27 cellular contexts compared by ENCODE assay signal in the genomic region with DNA sequence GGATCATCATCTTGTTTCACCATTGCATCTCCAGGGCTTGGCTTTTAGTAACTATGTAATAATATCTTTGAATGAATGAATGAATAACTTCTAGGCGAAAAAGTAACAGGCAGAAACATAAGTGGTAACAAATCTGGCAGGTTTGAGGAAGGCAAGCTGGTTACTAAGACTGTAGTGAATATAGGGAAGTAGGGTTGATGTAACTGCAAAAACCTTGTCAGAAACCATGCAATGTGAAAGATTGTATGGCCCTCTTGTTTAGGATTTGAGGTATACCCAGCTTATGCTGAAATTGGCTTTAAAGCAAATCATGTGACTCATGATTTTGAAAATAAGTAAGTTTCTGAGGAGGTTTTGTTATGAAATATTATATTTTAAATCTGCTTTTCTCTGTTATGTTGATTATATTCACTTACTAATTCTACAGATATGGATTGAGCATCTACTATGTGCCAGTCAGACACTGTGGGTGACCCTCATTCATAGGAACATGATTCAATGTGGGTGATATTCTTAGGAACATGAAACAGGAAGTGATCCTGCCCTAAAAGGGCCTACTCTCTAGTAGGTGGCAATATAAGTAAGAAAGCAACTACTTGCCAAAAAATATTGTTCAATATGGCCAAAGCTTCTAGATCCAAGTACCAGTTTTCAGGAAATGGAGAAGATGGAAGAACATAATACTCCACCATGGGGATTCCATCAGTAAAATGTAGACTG.
A peak's percentile ranks its signal among the peaks of the same experiment; 100 is the strongest.
DNase-seq lines count a peak whose midpoint lies in the region; ATAC-seq and TF ChIP-seq lines count a peak whose summit lies in the region.
"Had no signal": no experiment of that assay in that cellular context is flagged by ENCODE, and none has a peak within 500 bp of the region (broad histone marks: within the 10 kb centered on the region; RNA-seq: fewer than 3 reads in every experiment).

No MANE protein-coding gene starts in this region.

- intact Hi-C loops in CD4-positive, alpha-beta T cell (cut with DNase I, micrococcal nuclease), result no loop called here

- H3K36me3 Mint-ChIP-seq in stimulated activated naive B cell treated with anti-CD40 and anti-IgM and Interleukin-4, amounts not matched to agents 10 μg/mL and 1 μg/mL and 100 μg/mL, for 72 hours, result no peaks in the 10 kb centered on the region
- no peaks in the 10 kb centered on the region for H3K36me3 Mint-ChIP-seq in CD4-positive, alpha-beta T cell (ENCODE audit: low read depth)
- H3K36me3 Mint-ChIP-seq: activated naive CD8-positive, alpha-beta T cell treated with anti-CD3 and anti-CD28 coated beads for 36 hours; IgD-negative memory B cell had no signal

- ATAC-seq in GM18867 (IDR thresholded peaks at IDR 0.05; ENCODE audit: unreplicated experiment) (peak; percentile 58), GM21786 (IDR thresholded peaks at IDR 0.05; ENCODE audit: unreplicated experiment) (peak; percentile 65)
- ATAC-seq in stimulated activated naive B cell treated with anti-CD40 and anti-IgM and Interleukin-4, amounts not matched to agents 10 μg/mL and 1 μg/mL and 100 μg/mL, for 72 hours (replicated peaks), result peak; percentile 99
- ATAC-seq in CD4-positive, alpha-beta T cell (ENCODE audit: poor library complexity), result no peak
- ATAC-seq: HCT116, left lobe of liver had no signal

- peak overlapping the region; percentile 84 for H3K27ac Mint-ChIP-seq in stimulated activated naive B cell treated with anti-CD40 and anti-IgM and Interleukin-4, amounts not matched to agents 10 μg/mL and 1 μg/mL and 100 μg/mL, for 72 hours
- no peak overlapping the region for H3K27ac Mint-ChIP-seq in CD4-positive, alpha-beta T cell
- H3K27ac Mint-ChIP-seq: activated naive CD8-positive, alpha-beta T cell treated with anti-CD3 and anti-CD28 coated beads for 36 hours; IgD-negative memory B cell; nephron had no signal

- TF ChIP-seq CTCF in CD4-positive, alpha-beta T cell (IDR thresholded peaks at IDR 0.05), result no peak

- no peak overlapping the region for H3K4me3 Mint-ChIP-seq in stimulated activated naive B cell treated with anti-CD40 and anti-IgM and Interleukin-4, amounts not matched to agents 10 μg/mL and 1 μg/mL and 100 μg/mL, for 72 hours
- no peak overlapping the region for H3K4me3 Mint-ChIP-seq in CD4-positive, alpha-beta T cell
- H3K4me3 Mint-ChIP-seq: activated naive CD8-positive, alpha-beta T cell treated with anti-CD3 and anti-CD28 coated beads for 36 hours; IgD-negative memory B cell; nephron had no signal

- H3K27me3 Mint-ChIP-seq in stimulated activated naive B cell treated with anti-CD40 and anti-IgM and Interleukin-4, amounts not matched to agents 10 μg/mL and 1 μg/mL and 100 μg/mL, for 72 hours, result peaks cover 0 to 6% of the 10 kb centered on the region in 2 donors
- peaks cover 5% of the 10 kb centered on the region for H3K27me3 Mint-ChIP-seq in CD4-positive, alpha-beta T cell
- H3K27me3 Mint-ChIP-seq: activated naive CD8-positive, alpha-beta T cell treated with anti-CD3 and anti-CD28 coated beads for 36 hours; IgD-negative memory B cell had no signal

- no peaks in the 10 kb centered on the region for H3K9me3 ChIP-seq in CD4-positive, alpha-beta T cell (ENCODE audit: control insufficient read depth, low read length)
- H3K9me3 ChIP-seq: BLaER1, transverse colon had no signal

- peaks cover 0 to 6% of the 10 kb centered on the region in 2 donors for H3K9me3 Mint-ChIP-seq in stimulated activated naive B cell treated with anti-CD40 and anti-IgM and Interleukin-4, amounts not matched to agents 10 μg/mL and 1 μg/mL and 100 μg/mL, for 72 hours
- H3K9me3 Mint-ChIP-seq in CD4-positive, alpha-beta T cell, result no peaks in the 10 kb centered on the region
- H3K9me3 Mint-ChIP-seq: activated naive CD8-positive, alpha-beta T cell treated with anti-CD3 and anti-CD28 coated beads for 36 hours; IgD-negative memory B cell; nephron had no signal

- H3K27ac ChIP-seq in CD4-positive, alpha-beta T cell (ENCODE audit: low read depth, low read length), result no peak overlapping the region
- H3K27ac ChIP-seq: BLaER1, transverse colon, WERI-Rb-1 had no signal

- peak; percentile 84 for DNase-seq in MV-4-11 (lab: John Stamatoyannopoulos, UW)
- peak; percentile 6 for DNase-seq in stimulated activated naive B cell treated with anti-CD40 and anti-IgM and Interleukin-4, amounts not matched to agents 10 μg/mL and 1 μg/mL and 100 μg/mL, for 72 hours
- no peak for DNase-seq in CD4-positive, alpha-beta T cell
- DNase-seq in T-helper 9 cell, result no peak
- DNase-seq in DMS53 (lab: John Stamatoyannopoulos, UW), result no peak
- DNase-seq: activated CD4-positive, alpha-beta T cell treated with anti-CD3 and anti-CD28 coated beads for 48 hours; activated gamma-delta T cell; activated naive CD8-positive, alpha-beta T cell treated with anti-CD3 and anti-CD28 coated beads for 36 hours; activated T-cell treated with anti-CD3 and anti-CD28 coated beads, Interleukin-2, amount 50 U/mL, for 1 hour; aorta; COR-L47; DMS79; NCI-H2029 treated with DMSO at 0.1 percent for 48 hours; NCI-H226; SIG-M5; stimulated activated CD4-positive, alpha-beta T cell treated with anti-CD3 and anti-CD28 coated beads, Interleukin-15, amount 100 ng/mL, for 24 hours; stimulated activated CD4-positive, alpha-beta T cell treated with anti-CD3 and anti-CD28 coated beads, Interleukin-4, amount 100 ng/mL, for 4 hours; T1000; transverse colon; WERI-Rb-1 had no signal

- peaks cover 9 to 12% of the 10 kb centered on the region in 2 donors for H3K4me1 Mint-ChIP-seq in stimulated activated naive B cell treated with anti-CD40 and anti-IgM and Interleukin-4, amounts not matched to agents 10 μg/mL and 1 μg/mL and 100 μg/mL, for 72 hours
- no peaks in the 10 kb centered on the region for H3K4me1 Mint-ChIP-seq in CD4-positive, alpha-beta T cell (ENCODE audit: low read depth)
- H3K4me1 Mint-ChIP-seq: activated naive CD8-positive, alpha-beta T cell treated with anti-CD3 and anti-CD28 coated beads for 36 hours; IgD-negative memory B cell had no signal

- no peaks in the 10 kb centered on the region for H3K27me3 ChIP-seq in CD4-positive, alpha-beta T cell (ENCODE audit: control insufficient read depth, insufficient read depth, low read length)
- H3K27me3 ChIP-seq: BLaER1, transverse colon had no signal

- CTCF ChIA-PET in CD4-positive, alpha-beta T cell (lab: Charles Lee), result no interaction called here

- POLR2A ChIA-PET in CD4-positive, alpha-beta T cell (lab: Charles Lee), result no interaction called here

Comparison
In these comparisons a context has a peak if more than half of its experiments do, and no peak if none do; other contexts are left out.
1. DNase-seq: peak in MV-4-11 (single experiment) and stimulated activated naive B cell treated with anti-CD40 and anti-IgM and Interleukin-4, amounts not matched to agents 10 μg/mL and 1 μg/mL and 100 μg/mL, for 72 hours (single experiment); none in CD4-positive, alpha-beta T cell (0 of 10), T-helper 9 cell (single experiment) and DMS53 (single experiment).